ENCODE assay signal across 9 cellular contexts in the genomic region with DNA sequence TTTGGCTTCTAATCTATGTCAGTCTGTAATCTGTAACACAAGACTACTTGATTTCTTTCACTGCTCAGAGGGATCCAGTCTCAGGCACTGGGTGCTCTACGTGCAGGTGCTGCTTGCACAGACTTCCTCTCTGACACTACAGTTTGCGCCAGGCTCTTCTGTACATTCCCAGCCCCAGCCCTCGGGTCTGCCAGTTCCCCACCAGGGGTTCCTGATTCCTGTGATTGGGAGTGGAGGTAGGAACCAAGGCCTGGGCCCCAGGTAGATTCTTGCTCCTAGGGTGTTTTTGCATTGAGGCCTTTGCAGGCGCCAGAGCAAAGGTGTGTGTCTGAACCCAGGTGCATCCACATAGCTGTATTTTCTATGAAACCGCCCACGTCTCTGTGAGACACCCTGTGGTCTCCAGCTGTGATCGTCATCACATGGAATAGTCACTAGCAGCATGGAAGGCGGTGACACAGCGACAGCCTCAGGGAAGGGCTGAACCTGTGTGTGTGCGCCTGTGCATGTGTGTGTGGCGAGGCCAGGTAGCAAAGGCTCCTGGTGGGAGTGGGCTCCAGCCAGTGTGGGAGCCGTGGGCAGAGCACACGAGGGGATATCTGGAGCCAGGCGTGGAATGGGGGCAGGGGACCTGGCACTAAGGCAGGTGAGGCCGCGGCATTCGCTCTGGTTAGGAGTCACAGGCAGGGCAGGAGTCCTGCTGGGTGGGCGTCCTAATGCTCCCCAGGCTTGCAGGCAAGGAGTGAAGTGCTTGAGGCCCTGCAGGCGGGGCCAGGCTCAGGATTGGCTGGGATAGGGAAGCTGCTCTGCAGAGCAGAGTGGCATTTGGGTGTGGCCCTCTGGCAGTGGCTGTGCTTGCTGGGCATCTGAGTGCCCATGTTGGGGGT. TPM values are rescaled to one million over a fixed set of nuclear protein-coding genes. Genes with fewer than 3 reads are reported as not detected.
DNase-seq lines count a peak whose midpoint lies in the region; ATAC-seq and TF ChIP-seq lines count a peak whose summit lies in the region.
"Had no signal": no experiment of that assay in that cellular context is flagged by ENCODE, and none has a peak within 500 bp of the region (broad histone marks: within the 10 kb centered on the region; RNA-seq: fewer than 3 reads in every experiment).

No MANE protein-coding gene starts in this region.

- ATAC-seq in GM21423 (IDR thresholded peaks at IDR 0.05; ENCODE audit: unreplicated experiment) (no peak), HG03097 (IDR thresholded peaks at IDR 0.05; ENCODE audit: low FRiP score, unreplicated experiment) (no peak)

- intact Hi-C loops in posterior vena cava (cut with DNase I), result no loop called here

- H3K36me3 Mint-ChIP-seq in activated naive CD8-positive, alpha-beta T cell treated with anti-CD3 and anti-CD28 coated beads for 36 hours, result no peaks in the 10 kb centered on the region
- no peaks in the 10 kb centered on the region for H3K36me3 Mint-ChIP-seq in glutamatergic neuron (ENCODE audit: unreplicated experiment)
- H3K36me3 Mint-ChIP-seq: immature natural killer cell had no signal

- peaks cover 23% of the 10 kb centered on the region for H3K4me1 Mint-ChIP-seq in activated naive CD8-positive, alpha-beta T cell treated with anti-CD3 and anti-CD28 coated beads for 36 hours
- no peaks in the 10 kb centered on the region for H3K4me1 Mint-ChIP-seq in glutamatergic neuron (ENCODE audit: low read depth, unreplicated experiment)

- no peak overlapping the region for H3K4me3 Mint-ChIP-seq in activated naive CD8-positive, alpha-beta T cell treated with anti-CD3 and anti-CD28 coated beads for 36 hours
- H3K4me3 Mint-ChIP-seq in glutamatergic neuron (ENCODE audit: unreplicated experiment), result no peak overlapping the region
- H3K4me3 Mint-ChIP-seq: immature natural killer cell had no signal

- no peaks in the 10 kb centered on the region for H3K27me3 Mint-ChIP-seq in activated naive CD8-positive, alpha-beta T cell treated with anti-CD3 and anti-CD28 coated beads for 36 hours
- H3K27me3 Mint-ChIP-seq in glutamatergic neuron (ENCODE audit: unreplicated experiment), result peaks cover 5% of the 10 kb centered on the region

- peak overlapping the region; percentile 70 for H3K27ac Mint-ChIP-seq in activated naive CD8-positive, alpha-beta T cell treated with anti-CD3 and anti-CD28 coated beads for 36 hours
- H3K27ac Mint-ChIP-seq in glutamatergic neuron (ENCODE audit: unreplicated experiment), result no peak overlapping the region

- TF ChIP-seq CTCF in glutamatergic neuron (IDR thresholded peaks at IDR 0.05; ENCODE audit: partially characterized antibody, unreplicated experiment), result no peak

- no peaks in the 10 kb centered on the region for H3K9me3 Mint-ChIP-seq in activated naive CD8-positive, alpha-beta T cell treated with anti-CD3 and anti-CD28 coated beads for 36 hours
- no peaks in the 10 kb centered on the region for H3K9me3 Mint-ChIP-seq in glutamatergic neuron (ENCODE audit: unreplicated experiment)
- H3K9me3 Mint-ChIP-seq: immature natural killer cell had no signal

- DNase-seq in COR-L47 (lab: John Stamatoyannopoulos, UW) (peak; percentile 88), NCI-H2227 treated with DMSO at 0.1 percent for 48 hours (lab: John Stamatoyannopoulos, UW) (peak; percentile 12), posterior vena cava (ENCODE audit: low spot score) (peak; percentile 72), T1000 (lab: John Stamatoyannopoulos, UW) (no peak), glutamatergic neuron (no peak)
- peak; percentile 61 for DNase-seq in activated naive CD8-positive, alpha-beta T cell treated with anti-CD3 and anti-CD28 coated beads for 36 hours
- DNase-seq: immature natural killer cell had no signal

RNA-seq across cellular contexts. Expression of a gene that starts 5.2 kb away (rescaled TPM):
- 1 to 10 TPM; 1.1 to 1.2 TPM for total RNA-seq in activated naive CD8-positive, alpha-beta T cell treated with anti-CD3 and anti-CD28 coated beads for 36 hours
- total RNA-seq in posterior vena cava, result 1 to 10 TPM; 6.9 to 8.2 TPM
- 3.0 TPM for total RNA-seq in glutamatergic neuron (ENCODE audit: unreplicated experiment)

RNA-seq across cellular contexts. Expression of a gene that starts 10.7 kb away (rescaled TPM):
- total RNA-seq in activated naive CD8-positive, alpha-beta T cell treated with anti-CD3 and anti-CD28 coated beads for 36 hours, result 10 to 100 TPM; 18.1 to 19.3 TPM
- total RNA-seq in posterior vena cava (1 to 10 TPM; 7.4 to 7.8 TPM), glutamatergic neuron (ENCODE audit: unreplicated experiment) (7.7 TPM)

RNA-seq across cellular contexts. Expression of a gene that starts 14.8 kb away (rescaled TPM):
- 100 to 1,000 TPM; 294 to 304 TPM for total RNA-seq in activated naive CD8-positive, alpha-beta T cell treated with anti-CD3 and anti-CD28 coated beads for 36 hours
- total RNA-seq in posterior vena cava, result 100 to 1,000 TPM; 220 to 234 TPM
- total RNA-seq in glutamatergic neuron (ENCODE audit: unreplicated experiment), result 128 TPM

RNA-seq across cellular contexts. Expression of a gene that starts 45.8 kb away (rescaled TPM):
- 10 to 100 TPM; 75.0 to 82.4 TPM for total RNA-seq in activated naive CD8-positive, alpha-beta T cell treated with anti-CD3 and anti-CD28 coated beads for 36 hours
- total RNA-seq in posterior vena cava (10 to 100 TPM; 30.0 to 30.9 TPM), glutamatergic neuron (ENCODE audit: unreplicated experiment) (61.5 TPM)

RNA-seq across cellular contexts. Expression of a gene that starts 51.8 kb away (rescaled TPM):
- 10 to 100 TPM; 24.4 to 26.1 TPM for total RNA-seq in activated naive CD8-positive, alpha-beta T cell treated with anti-CD3 and anti-CD28 coated beads for 36 hours
- total RNA-seq in posterior vena cava (1 to 10 TPM; 7.8 to 8.0 TPM), glutamatergic neuron (ENCODE audit: unreplicated experiment) (21.9 TPM)

Comparison
In these comparisons a context has a peak if more than half of its experiments do, and no peak if none do; other contexts are left out.
1. DNase-seq: peak in COR-L47 (single experiment), NCI-H2227 treated with DMSO at 0.1 percent for 48 hours (single experiment), activated naive CD8-positive, alpha-beta T cell treated with anti-CD3 and anti-CD28 coated beads for 36 hours (single experiment) and posterior vena cava (single experiment); none in T1000 (single experiment) and glutamatergic neuron (single experiment).